Comparison of ENCODE assay signal across 1 cellular context in genomic region chr6:30821862-30822784, GRCh38.
A peak's percentile ranks its signal among the peaks of the same experiment; 100 is the strongest.
TF ChIP-seq lines count a peak whose summit lies in the region.

No MANE protein-coding gene starts in this region.

TF ChIP-seq in HEK293, 187 proteins besides CTCF, POLR2A, EP300 and RAD21 (continued from another document):
- TF ChIP-seq ZNF580 (tag by site-specific recombination; IDR thresholded peaks at IDR 0.05) = no peak
- TF ChIP-seq ZEB2 (tag by site-specific recombination; IDR thresholded peaks at IDR 0.05) = 0 out of 2 replicates have a peak, but pooled peaks have one; percentile 10
- TF ChIP-seq MYNN (tag by site-specific recombination; IDR thresholded peaks at IDR 0.05; ENCODE audit: borderline replicate concordance) = no peak
- 0 out of 2 replicates have a peak, but pooled peaks have one; percentile 18 for TF ChIP-seq ZNF660 (tag by site-specific recombination; IDR thresholded peaks at IDR 0.05)
- no peak for TF ChIP-seq ZNF114 (tag by site-specific recombination; IDR thresholded peaks at IDR 0.05)
- TF ChIP-seq ZNF362 (tag by site-specific recombination; IDR thresholded peaks at IDR 0.05) = peak; percentile 81
- TF ChIP-seq ZNF654 (tag by site-specific recombination; IDR thresholded peaks at IDR 0.05; ENCODE audit: low read depth) = peak; percentile 48
- peak; percentile 96 for TF ChIP-seq PRDM1 (tag by site-specific recombination; IDR thresholded peaks at IDR 0.05)
